In genomic region chr9:72271617-72272478, GRCh38 we compare ENCODE assay signal across 8 cellular contexts.
DNase-seq lines count a peak whose midpoint lies in the region; ATAC-seq and FAIRE-seq lines count a peak whose summit lies in the region.

No MANE protein-coding gene starts in this region.

- DNase-seq in DMS 273 (lab: John Stamatoyannopoulos, UW; ENCODE audit: unreplicated experiment), result peak; percentile 79
- peak; percentile 47 for DNase-seq in GM19239 (ENCODE audit: insufficient read length, low spot score)
- peak; percentile 37 for DNase-seq in Jurkat, Clone E6-1 (ENCODE audit: low read depth, low spot score)
- peak; percentile 12 for DNase-seq in SKM-1 (lab: John Stamatoyannopoulos, UW; ENCODE audit: unreplicated experiment)
- DNase-seq in cerebellar cortex (ENCODE audit: low spot score), result peak; percentile 69
- peak; percentile 64 for DNase-seq in kidney tubule cell (ENCODE audit: low spot score)
- DNase-seq in stimulated activated CD8-positive, alpha-beta memory T cell treated with anti-CD3 and anti-CD28 coated beads, Interleukin-12 subunit alpha, Interleukin-12 subunit beta, amount 100 ng/mL, for 1 hour (ENCODE audit: low read depth), result peak; percentile 41

- H3K4me3 ChIP-seq in Jurkat, Clone E6-1 (ENCODE audit: low read length), result no peak overlapping the region

- ATAC-seq in GM18873 (IDR thresholded peaks at IDR 0.05; ENCODE audit: low FRiP score, unreplicated experiment), result no peak

- peak; percentile 98 for FAIRE-seq in GM19239 (lab: Jason Lieb, UNC)

Comparison
In these comparisons a context has a peak if more than half of its experiments do, and no peak if none do; other contexts are left out.
1. DNase-seq: peak in every context shown above with its lines; median percentile 79 in DMS 273; 69 in cerebellar cortex; 64 in kidney tubule cell; 47 in GM19239; 41 in stimulated activated CD8-positive, alpha-beta memory T cell treated with anti-CD3 and anti-CD28 coated beads, Interleukin-12 subunit alpha, Interleukin-12 subunit beta, amount 100 ng/mL, for 1 hour; 37 in Jurkat, Clone E6-1; 12 in SKM-1.